Comparison of ENCODE assay signal across 16 cellular contexts in the genomic region with DNA sequence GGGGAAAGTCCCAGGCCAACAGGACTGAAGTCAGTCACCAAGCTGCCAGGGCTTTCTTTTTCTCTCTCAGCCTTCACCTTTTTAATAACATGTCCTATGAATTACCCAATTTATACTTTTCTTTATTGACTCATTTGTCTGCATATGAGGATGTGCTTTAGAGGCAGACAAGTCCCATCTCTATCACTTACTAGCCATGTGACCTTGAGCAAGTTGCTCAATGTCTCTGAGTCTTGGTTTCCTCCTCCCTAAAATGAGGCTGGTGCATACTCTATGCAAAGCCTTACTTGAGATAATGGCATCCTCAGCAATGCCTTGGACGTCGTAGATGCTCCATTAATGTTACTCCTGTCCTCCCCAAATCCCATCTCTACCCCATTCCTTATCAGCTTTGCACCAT.
DNase-seq lines count a peak whose midpoint lies in the region; ATAC-seq, FAIRE-seq and TF ChIP-seq lines count a peak whose summit lies in the region.
"Had no signal": no experiment of that assay in that cellular context is flagged by ENCODE, and none has a peak within 500 bp of the region (broad histone marks: within the 10 kb centered on the region; RNA-seq: fewer than 3 reads in every experiment).

No MANE protein-coding gene starts in this region.

- H3K27me3 ChIP-seq in GM23338 (ENCODE audit: insufficient read depth): no peaks in the 10 kb centered on the region
- H3K27me3 ChIP-seq: colonic mucosa, suprapubic skin had no signal

- H3K4me1 ChIP-seq in A549 (peaks cover 31% of the 10 kb centered on the region), GM23338 (ENCODE audit: insufficient read depth) (peaks cover 7% of the 10 kb centered on the region; the same call in 1 of the 2 replicates)
- H3K4me1 ChIP-seq: colonic mucosa had no signal

- H3K27me3 Mint-ChIP-seq in GM23338 (ENCODE audit: insufficient read depth, low read depth, poor library complexity) (peaks cover 3% of the 10 kb centered on the region), WTC11 (ENCODE audit: low read depth) (no peaks in the 10 kb centered on the region)
- peaks cover 9% of the 10 kb centered on the region for H3K27me3 Mint-ChIP-seq in activated CD8-positive, alpha-beta memory T cell treated with anti-CD3 and anti-CD28 coated beads, Interleukin-2, amount 10 ng/mL, durations not matched to agents 7 days and 5 days

- TF ChIP-seq CTCF in A549 (IDR thresholded peaks at IDR 0.05) (no peak), GM23338 (conservative IDR thresholded peaks at IDR 0.05; ENCODE audit: low read depth in 2 of 2) (no peak), WTC11 (IDR thresholded peaks at IDR 0.05) (no peak)

- H3K9me2 ChIP-seq in GM23338 (ENCODE audit: insufficient read depth): no peaks in the 10 kb centered on the region

- TF ChIP-seq POLR2A in A549 (IDR thresholded peaks at IDR 0.05; ENCODE audit: low read length): no peak

- H3F3A ChIP-seq in GM23338 (replicated peaks; ENCODE audit: low read depth): no peaks in the 10 kb centered on the region

- CTCF ChIA-PET in A549 (lab: Yijun Ruan, JAX) (interaction anchor here (0.6 to 5.0 kb wide), 33 partner anchors 9 to 1433 kb away, joined by 3 to 26 read pairs (median 5); a partner anchor contains a TSS), WTC11 (lab: Charles Lee) (interaction anchor here (1.1 to 1.8 kb wide), 3 partner anchors 29 to 150 kb away, joined by 3 to 5 read pairs (median 4); no protein-coding TSS in a partner anchor)
- CTCF ChIA-PET in activated CD8-positive, alpha-beta memory T cell treated with anti-CD3 and anti-CD28 coated beads, Interleukin-2, amount 10 ng/mL, durations not matched to agents 7 days and 5 days (lab: Charles Lee): no interaction called here

- intact Hi-C loops in left ventricle myocardium superior (cut with micrococcal nuclease): no loop called here

- WGBS in A549 (ENCODE audit: missing lambda C conversion rate): 95% methylated on average over 2 of the region's 2 CpGs

- H3K9me3 ChIP-seq in A549: no peaks in the 10 kb centered on the region
- H3K9me3 ChIP-seq: colonic mucosa, suprapubic skin had no signal

- H3K4me3 ChIP-seq in A549: no peak overlapping the region
- no peak overlapping the region for H3K4me3 ChIP-seq in GM23338
- H3K4me3 ChIP-seq: colonic mucosa, skin epidermis, suprapubic skin had no signal

- H3K4me3 Mint-ChIP-seq in GM23338: no peak overlapping the region
- H3K4me3 Mint-ChIP-seq in activated CD8-positive, alpha-beta memory T cell treated with anti-CD3 and anti-CD28 coated beads, Interleukin-2, amount 10 ng/mL, durations not matched to agents 7 days and 5 days: no peak overlapping the region
- no peak overlapping the region for H3K4me3 Mint-ChIP-seq in WTC11
- H3K4me3 Mint-ChIP-seq: H9 had no signal

- H3K4me1 Mint-ChIP-seq in GM23338 (peaks cover 25% of the 10 kb centered on the region), WTC11 (peaks cover 35% of the 10 kb centered on the region)
- peaks cover 9% of the 10 kb centered on the region for H3K4me1 Mint-ChIP-seq in activated CD8-positive, alpha-beta memory T cell treated with anti-CD3 and anti-CD28 coated beads, Interleukin-2, amount 10 ng/mL, durations not matched to agents 7 days and 5 days

- H3K27ac ChIP-seq in A549: peak overlapping the region; percentile 4 to 76; a peak in 3 of 6 replicates
- no peak overlapping the region for H3K27ac ChIP-seq in GM23338 (ENCODE audit: low read depth)

- no peaks in the 10 kb centered on the region for H3K9me3 Mint-ChIP-seq in GM23338
- H3K9me3 Mint-ChIP-seq in activated CD8-positive, alpha-beta memory T cell treated with anti-CD3 and anti-CD28 coated beads, Interleukin-2, amount 10 ng/mL, durations not matched to agents 7 days and 5 days (ENCODE audit: low read depth): no peaks in the 10 kb centered on the region
- H3K9me3 Mint-ChIP-seq in WTC11: peaks cover 4% of the 10 kb centered on the region

- TF ChIP-seq RAD21 in A549 (conservative IDR thresholded peaks at IDR 0.05 in 1 of 2, IDR thresholded peaks at IDR 0.05 in 1 of 2): no peak

- H3K27ac Mint-ChIP-seq in GM23338: no peak overlapping the region
- no peak overlapping the region for H3K27ac Mint-ChIP-seq in activated CD8-positive, alpha-beta memory T cell treated with anti-CD3 and anti-CD28 coated beads, Interleukin-2, amount 10 ng/mL, durations not matched to agents 7 days and 5 days
- H3K27ac Mint-ChIP-seq in WTC11: no peak overlapping the region
- H3K27ac Mint-ChIP-seq: H9 had no signal

- ATAC-seq in A549: no peak
- no peak for ATAC-seq in GM23338
- ATAC-seq in left ventricle myocardium superior: peak; percentile 49
- ATAC-seq in activated CD8-positive, alpha-beta memory T cell treated with anti-CD3 and anti-CD28 coated beads, Interleukin-2, amount 10 ng/mL, durations not matched to agents 7 days and 5 days: no peak
- no peak for ATAC-seq in WTC11

- peak overlapping the region; percentile 35; the same call in 2 of the 3 replicates for H3K4me2 ChIP-seq in A549
- H3K4me2 ChIP-seq in GM23338: no peak overlapping the region

- peak overlapping the region; percentile 11; the same call in 1 of the 2 replicates for H2AFZ ChIP-seq in GM23338

- FAIRE-seq in A549 (lab: Jason Lieb, UNC): no peak

- H4K20me1 ChIP-seq in GM23338 (replicated peaks; ENCODE audit: insufficient read depth): no peaks in the 10 kb centered on the region

- DNase-seq in A549 (ENCODE audit: low read depth in 1 of 2, low spot score in 1 of 2) (no peak), GM23338 (ENCODE audit: low spot score) (no peak), SIG-M5 treated with dmso at 0.1 percent for 504 hours (lab: John Stamatoyannopoulos, UW; ENCODE audit: unreplicated experiment) (peak; percentile 76), left ventricle myocardium superior (no peak), NCI-H69 (lab: John Stamatoyannopoulos, UW) (no peak), WTC11 (ENCODE audit: low spot score) (no peak)
- DNase-seq in activated CD8-positive, alpha-beta memory T cell treated with anti-CD3 and anti-CD28 coated beads, Interleukin-2, amount 10 ng/mL, durations not matched to agents 7 days and 5 days: no peak
- no peak for DNase-seq in stimulated activated CD4-positive, alpha-beta T cell treated with anti-CD3 and anti-CD28 coated beads, Interleukin-4, amount 100 ng/mL, for 1 hour
- DNase-seq: activated CD4-positive, alpha-beta T cell treated with anti-CD3 and anti-CD28 coated beads for 4 hours; activated CD8-positive, alpha-beta memory T cell treated with anti-CD3 and anti-CD28 coated beads, Interleukin-2, amount 50 U/mL, for 4 hours; activated naive CD4-positive, alpha-beta T cell treated with Interleukin-2 at 50 U/mL for 16 hours; colonic mucosa; H9; T-helper 9 cell had no signal

- no peaks in the 10 kb centered on the region for H3K36me3 ChIP-seq in GM23338 (ENCODE audit: insufficient read depth)
- H3K36me3 ChIP-seq: colonic mucosa, suprapubic skin had no signal

- POLR2A ChIA-PET in A549 (lab: Yijun Ruan, JAX): interaction anchor here (1.2 to 1.8 kb wide), 2 partner anchors 23 to 98 kb away, joined by 4 to 5 read pairs; a partner anchor contains a TSS
- POLR2A ChIA-PET in WTC11 (lab: Charles Lee): no interaction called here

- H3K79me2 ChIP-seq in GM23338 (replicated peaks; ENCODE audit: insufficient read depth): no peaks in the 10 kb centered on the region

- TF ChIP-seq EP300 in A549 (IDR thresholded peaks at IDR 0.05): no peak

- H3K36me3 Mint-ChIP-seq in GM23338 (ENCODE audit: low read depth): no peaks in the 10 kb centered on the region
- no peaks in the 10 kb centered on the region for H3K36me3 Mint-ChIP-seq in activated CD8-positive, alpha-beta memory T cell treated with anti-CD3 and anti-CD28 coated beads, Interleukin-2, amount 10 ng/mL, durations not matched to agents 7 days and 5 days
- H3K36me3 Mint-ChIP-seq in WTC11: no peaks in the 10 kb centered on the region

TF ChIP-seq in A549, 52 proteins besides CTCF, POLR2A, EP300 and RAD21 (continues in another document):
- no peak for TF ChIP-seq JUN (IDR thresholded peaks at IDR 0.05)
- no peak for TF ChIP-seq FOSB (CRISPR knock-in tag; IDR thresholded peaks at IDR 0.05)
- TF ChIP-seq ZFP36 (IDR thresholded peaks at IDR 0.05; ENCODE audit: borderline replicate concordance, partially characterized antibody): no peak
- TF ChIP-seq ZC3H11A (IDR thresholded peaks at IDR 0.05): no peak
- TF ChIP-seq ZSCAN20 (CRISPR knock-in tag; IDR thresholded peaks at IDR 0.05): no peak
- TF ChIP-seq, protein P1, sequence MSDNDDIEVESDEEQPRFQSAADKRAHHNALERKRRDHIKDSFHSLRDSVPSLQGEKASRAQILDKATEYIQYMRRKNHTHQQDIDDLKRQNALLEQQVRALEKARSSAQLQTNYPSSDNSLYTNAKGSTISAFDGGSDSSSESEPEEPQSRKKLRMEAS (IDR thresholded peaks at IDR 0.05): no peak
- TF ChIP-seq CEBPB (IDR thresholded peaks at IDR 0.05): no peak

TF ChIP-seq in GM23338, 12 proteins besides CTCF, POLR2A, EP300 and RAD21 (continues in another document):
- TF ChIP-seq JUNB (IDR thresholded peaks at IDR 0.05; ENCODE audit: unreplicated experiment): no peak
- TF ChIP-seq ZNF331 (CRISPR knock-in tag; IDR thresholded peaks at IDR 0.05; ENCODE audit: low read depth): no peak
- no peak for TF ChIP-seq CREB1 (CRISPR knock-in tag; IDR thresholded peaks at IDR 0.05; ENCODE audit: low read depth)
- TF ChIP-seq NANOG (IDR thresholded peaks at IDR 0.05; ENCODE audit: borderline replicate concordance): no peak

TF ChIP-seq in WTC11, 78 proteins besides CTCF, POLR2A, EP300 and RAD21:
- no peak for TF ChIP-seq GTF2I (CRISPR knock-in tag; conservative IDR thresholded peaks at IDR 0.05)
- TF ChIP-seq ESRRA (CRISPR knock-in tag; IDR thresholded peaks at IDR 0.05; ENCODE audit: borderline replicate concordance): no peak
- TF ChIP-seq ZNF671 (CRISPR knock-in tag; IDR thresholded peaks at IDR 0.05): no peak
